Comparison of ENCODE assay signal across 1 cellular context in genomic region chr20:17823382-17824144, GRCh38.
TF ChIP-seq lines count a peak whose summit lies in the region.

No MANE protein-coding gene starts in this region.

TF ChIP-seq in GM23338, 12 proteins besides CTCF, POLR2A, EP300 and RAD21 (continued from another document):
- TF ChIP-seq REST (IDR thresholded peaks at IDR 0.05; ENCODE audit: unreplicated experiment): no peak
- TF ChIP-seq EZH2phosphoT487 (IDR thresholded peaks at IDR 0.05; ENCODE audit: unreplicated experiment): no peak
- TF ChIP-seq ETS1 (IDR thresholded peaks at IDR 0.05): no peak
- no peak for TF ChIP-seq ZNF114 (CRISPR knock-in tag; IDR thresholded peaks at IDR 0.05)
- TF ChIP-seq NANOG (IDR thresholded peaks at IDR 0.05; ENCODE audit: borderline replicate concordance): no peak
